In genomic region chr2:235889302-235889630, GRCh38 we compare ENCODE assay signal across 28 cellular contexts.
"Had no signal": no experiment of that assay in that cellular context is flagged by ENCODE, and none has a peak within 500 bp of the region (broad histone marks: within the 10 kb centered on the region; RNA-seq: fewer than 3 reads in every experiment).

No MANE protein-coding gene starts in this region.

- FAIRE-seq: colon, endometrium, endothelial cell of umbilical vein, frontal cortex had no signal

- H3K4me3 ChIP-seq: colonic mucosa, coronary artery, dorsolateral prefrontal cortex, esophagus muscularis mucosa, esophagus squamous epithelium, gastrocnemius medialis, gastroesophageal sphincter, heart left ventricle, heart right ventricle had no signal

- H3K4me1 ChIP-seq: colonic mucosa, esophagus muscularis mucosa, esophagus squamous epithelium, foreskin keratinocyte, gastrocnemius medialis, gastroesophageal sphincter, heart left ventricle, heart right ventricle had no signal

- DNase-seq: colonic mucosa; cortex of kidney; dermis blood vessel endothelial cell; dorsolateral prefrontal cortex; effector CD4-positive, alpha-beta T cell; effector CD8-positive, alpha-beta T cell; effector memory CD4-positive, alpha-beta T cell; effector memory CD8-positive, alpha-beta T cell; erythroblast; esophagus squamous epithelium; foreskin fibroblast; foreskin keratinocyte; foreskin melanocyte; gastrocnemius medialis; glutamatergic neuron; head of caudate nucleus; heart left ventricle; heart right ventricle had no signal

- H3K9me3 Mint-ChIP-seq: dendritic cell treated with granulocyte-macrophage colony-stimulating factor and Interleukin-4, amounts not matched to agents 40 ng/mL and 50 ng/mL, for 4 days; effector memory CD8-positive, alpha-beta T cell had no signal

- H3K27ac ChIP-seq: colonic mucosa, coronary artery, dorsolateral prefrontal cortex, epithelial cell of prostate, esophagus muscularis mucosa, esophagus squamous epithelium, foreskin keratinocyte, gastrocnemius medialis, gastroesophageal sphincter, heart left ventricle, heart right ventricle had no signal

- H3K27me3 ChIP-seq: colonic mucosa, dorsolateral prefrontal cortex, esophagus muscularis mucosa, esophagus squamous epithelium, foreskin keratinocyte, gastrocnemius medialis, gastroesophageal sphincter, heart left ventricle, heart right ventricle had no signal

- H3K9me3 ChIP-seq: colonic mucosa, esophagus muscularis mucosa, esophagus squamous epithelium, gastrocnemius medialis, gastroesophageal sphincter, heart left ventricle, heart right ventricle had no signal

- H3K27me3 Mint-ChIP-seq: dendritic cell treated with granulocyte-macrophage colony-stimulating factor and Interleukin-4, amounts not matched to agents 40 ng/mL and 50 ng/mL, for 4 days; effector memory CD8-positive, alpha-beta T cell had no signal

- H3K27ac Mint-ChIP-seq: dendritic cell treated with granulocyte-macrophage colony-stimulating factor and Interleukin-4, amounts not matched to agents 40 ng/mL and 50 ng/mL, for 4 days; effector memory CD8-positive, alpha-beta T cell had no signal

- ATAC-seq: effector memory CD8-positive, alpha-beta T cell; esophagus mucosa; foreskin keratinocyte; gastrocnemius medialis; gastroesophageal sphincter; heart left ventricle; heart right ventricle had no signal

- H3K4me3 Mint-ChIP-seq: dendritic cell treated with granulocyte-macrophage colony-stimulating factor and Interleukin-4, amounts not matched to agents 40 ng/mL and 50 ng/mL, for 4 days; effector memory CD8-positive, alpha-beta T cell had no signal

- H3K36me3 ChIP-seq: colonic mucosa, gastrocnemius medialis had no signal
